ENCODE assay signal across 13 cellular contexts in genomic region chr4:52915131-52915645, GRCh38. TPM values are rescaled to one million over a fixed set of nuclear protein-coding genes. Genes with fewer than 3 reads are reported as not detected.
"Had no signal": no experiment of that assay in that cellular context is flagged by ENCODE, and none has a peak within 500 bp of the region (broad histone marks: within the 10 kb centered on the region; RNA-seq: fewer than 3 reads in every experiment).

No MANE protein-coding gene starts in this region.

- H3K36me3 Mint-ChIP-seq: activated naive CD4-positive, alpha-beta T cell treated with anti-CD3 and anti-CD28 coated beads, Interleukin-2, amount 10 ng/mL, durations not matched to agents 7 days and 5 days had no signal

- H3K9me3 Mint-ChIP-seq: activated B cell treated with CpG ODN at 0.5 μM for 24 hours; activated naive CD4-positive, alpha-beta T cell treated with anti-CD3 and anti-CD28 coated beads, Interleukin-2, amount 10 ng/mL, durations not matched to agents 7 days and 5 days; activated T-helper 2 cell treated with anti-CD3 and anti-CD28 coated beads, Interferon-gamma antibody, Interleukin-2, Interleukin-4, amounts not matched to agents 10 μg/mL and 5 μg/mL and 100 μg/mL, durations not matched to agents 14 hours and 24 hours and 36 hours; endodermal cell; neural crest cell; stimulated activated memory B cell treated with anti-CD40 and anti-IgM and Interleukin-4, amounts not matched to agents 10 μg/mL and 1 μg/mL and 100 μg/mL, for 72 hours; T-helper 2 cell treated with Interferon-gamma antibody and Interleukin-4, amounts not matched to agents 5 μg/mL and 100 μg/mL, for 36 hours had no signal

- ATAC-seq: stimulated activated memory B cell treated with anti-CD40 and anti-IgM and Interleukin-4, amounts not matched to agents 10 μg/mL and 1 μg/mL and 100 μg/mL, for 72 hours had no signal

- H3K9me3 ChIP-seq: ovary, sigmoid colon, transverse colon had no signal

- H3K27ac ChIP-seq: sigmoid colon had no signal

- H3K27ac Mint-ChIP-seq: activated B cell treated with CpG ODN at 0.5 μM for 24 hours; activated naive CD4-positive, alpha-beta T cell treated with anti-CD3 and anti-CD28 coated beads, Interleukin-2, amount 10 ng/mL, durations not matched to agents 7 days and 5 days; activated T-helper 2 cell treated with anti-CD3 and anti-CD28 coated beads, Interferon-gamma antibody, Interleukin-2, Interleukin-4, amounts not matched to agents 10 μg/mL and 5 μg/mL and 100 μg/mL, durations not matched to agents 14 hours and 24 hours and 36 hours; stimulated activated memory B cell treated with anti-CD40 and anti-IgM and Interleukin-4, amounts not matched to agents 10 μg/mL and 1 μg/mL and 100 μg/mL, for 72 hours; T-helper 2 cell treated with Interferon-gamma antibody and Interleukin-4, amounts not matched to agents 5 μg/mL and 100 μg/mL, for 36 hours had no signal

- H3K4me3 ChIP-seq: dorsolateral prefrontal cortex, ovary, sigmoid colon, transverse colon had no signal

- DNase-seq: activated B cell treated with CpG ODN at 0.5 μM for 24 hours; activated CD4-positive, alpha-beta T cell treated with anti-CD3 and anti-CD28 coated beads for 48 hours; activated naive CD4-positive, alpha-beta T cell treated with anti-CD3 and anti-CD28 coated beads, Interleukin-2, amount 10 ng/mL, durations not matched to agents 7 days and 5 days; dorsolateral prefrontal cortex; endodermal cell; kidney; ovary; sigmoid colon; transverse colon had no signal

- H3K36me3 ChIP-seq: ovary, sigmoid colon, transverse colon had no signal

- H3K4me1 Mint-ChIP-seq: activated B cell treated with CpG ODN at 0.5 μM for 24 hours; stimulated activated memory B cell treated with anti-CD40 and anti-IgM and Interleukin-4, amounts not matched to agents 10 μg/mL and 1 μg/mL and 100 μg/mL, for 72 hours had no signal

- H3K27me3 Mint-ChIP-seq: activated B cell treated with CpG ODN at 0.5 μM for 24 hours; activated naive CD4-positive, alpha-beta T cell treated with anti-CD3 and anti-CD28 coated beads, Interleukin-2, amount 10 ng/mL, durations not matched to agents 7 days and 5 days; stimulated activated memory B cell treated with anti-CD40 and anti-IgM and Interleukin-4, amounts not matched to agents 10 μg/mL and 1 μg/mL and 100 μg/mL, for 72 hours had no signal

- H3K4me3 Mint-ChIP-seq: activated B cell treated with CpG ODN at 0.5 μM for 24 hours; activated naive CD4-positive, alpha-beta T cell treated with anti-CD3 and anti-CD28 coated beads, Interleukin-2, amount 10 ng/mL, durations not matched to agents 7 days and 5 days; endodermal cell; neural crest cell; stimulated activated memory B cell treated with anti-CD40 and anti-IgM and Interleukin-4, amounts not matched to agents 10 μg/mL and 1 μg/mL and 100 μg/mL, for 72 hours; T-helper 2 cell treated with Interferon-gamma antibody and Interleukin-4, amounts not matched to agents 5 μg/mL and 100 μg/mL, for 36 hours had no signal

- H3K27me3 ChIP-seq: dorsolateral prefrontal cortex, ovary, sigmoid colon, transverse colon had no signal

RNA-seq across cellular contexts. Expression of gene RASL11B, which starts 53.1 kb away (rescaled TPM):
- total RNA-seq: activated B cell treated with CpG ODN at 0.5 μM for 24 hours had no signal
